In the genomic region with DNA sequence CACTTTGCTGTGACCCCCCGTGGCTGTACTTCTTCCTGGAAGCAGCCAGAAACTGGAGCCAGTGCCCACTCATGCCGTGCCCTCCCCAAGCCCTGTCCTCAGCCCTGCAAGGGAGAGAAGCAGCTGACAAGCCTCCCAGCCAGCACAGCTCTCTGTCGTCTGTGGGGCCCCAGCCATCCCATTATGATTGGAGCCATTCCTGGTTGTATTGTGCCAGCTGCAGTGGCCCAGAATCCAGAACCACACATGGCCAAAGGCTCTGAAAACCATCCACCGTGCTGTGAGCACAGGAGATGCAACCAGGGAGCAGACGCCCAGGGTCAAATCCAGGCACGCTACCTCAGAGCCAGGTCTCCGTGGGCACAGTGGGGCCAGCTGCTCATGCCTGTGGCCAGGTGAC, we compare ENCODE assay signal across 1 cellular context.
TF ChIP-seq lines count a peak whose summit lies in the region.

No MANE protein-coding gene starts in this region.

TF ChIP-seq in IMR-90, 13 proteins besides CTCF, POLR2A, EP300 and RAD21:
- TF ChIP-seq FOS (IDR thresholded peaks at IDR 0.05; ENCODE audit: low read depth, low read length), result no peak
